Comparison of ENCODE assay signal across 8 cellular contexts in the genomic region with DNA sequence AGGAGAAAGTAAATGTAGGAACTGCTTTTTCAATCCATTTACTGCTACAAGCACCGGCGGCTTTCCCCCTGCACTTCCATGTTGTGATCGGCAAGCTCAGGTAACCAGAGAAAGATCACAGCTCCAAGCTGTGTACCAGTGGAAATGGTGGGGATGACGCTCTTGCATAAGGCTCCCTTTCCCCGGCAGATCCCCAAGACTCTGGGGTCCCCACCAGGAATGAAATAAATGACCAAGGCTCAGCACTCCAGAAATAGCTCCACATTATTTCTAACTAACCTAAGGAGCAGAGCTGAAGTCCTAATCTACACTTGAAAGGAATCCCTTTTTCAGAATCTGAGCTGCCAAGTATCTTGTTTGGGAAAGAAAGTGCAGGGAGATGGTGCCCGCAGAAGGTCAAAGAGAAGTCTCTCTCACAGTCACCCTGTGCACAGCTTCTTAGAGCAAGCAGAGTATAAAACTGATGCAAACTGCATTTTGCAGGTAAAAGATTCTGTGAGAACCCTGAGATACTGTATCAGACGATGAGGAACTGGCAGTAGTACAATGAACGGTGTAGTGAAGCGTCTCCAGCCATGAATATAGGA. TPM values are rescaled to one million over a fixed set of nuclear protein-coding genes. Genes with fewer than 3 reads are reported as not detected.
DNase-seq lines count a peak whose midpoint lies in the region; ATAC-seq and TF ChIP-seq lines count a peak whose summit lies in the region.

No MANE protein-coding gene starts in this region.

- H3K27me3 ChIP-seq in ascending aorta (no peaks in the 10 kb centered on the region), lower lobe of right lung (ENCODE audit: low read depth) (no peaks in the 10 kb centered on the region), vagina (no peaks in the 10 kb centered on the region)

- no peak for ATAC-seq in lower lobe of right lung

- intact Hi-C loops in ascending aorta (cut with DNase I) (no loop called here), lower lobe of right lung (cut with DNase I) (no loop called here), vagina (cut with DNase I) (no loop called here)

- TF ChIP-seq POLR2A in vagina (IDR thresholded peaks at IDR 0.05): no peak

- no peaks in the 10 kb centered on the region for H3K9me3 ChIP-seq in ascending aorta
- H3K9me3 ChIP-seq in lower lobe of right lung: no peaks in the 10 kb centered on the region
- no peaks in the 10 kb centered on the region for H3K9me3 ChIP-seq in vagina

- TF ChIP-seq CTCF in ascending aorta (IDR thresholded peaks at IDR 0.05) (no peak), lower lobe of right lung (IDR thresholded peaks at IDR 0.05) (no peak), vagina (IDR thresholded peaks at IDR 0.05) (no peak)

- peak overlapping the region; percentile 76 to 88 for H3K27ac ChIP-seq in ascending aorta
- peak overlapping the region; percentile 74 for H3K27ac ChIP-seq in lower lobe of right lung
- H3K27ac ChIP-seq in vagina: peak overlapping the region; percentile 56

- DNase-seq in HT-29 (ENCODE audit: low spot score) (peak; percentile 31), ascending aorta (ENCODE audit: low spot score in 2 of 2) (no peak), lower lobe of right lung (no peak), vagina (ENCODE audit: extremely low spot score in 2 of 2) (no peak), SKM-1 (lab: John Stamatoyannopoulos, UW; ENCODE audit: unreplicated experiment) (no peak), NCI-H2107 treated with DMSO at 0.1 percent for 48 hours (lab: John Stamatoyannopoulos, UW; ENCODE audit: unreplicated experiment) (no peak), cerebellar cortex (ENCODE audit: low spot score) (no peak)

- H3K4me1 ChIP-seq in ascending aorta: peaks cover 16 to 42% of the 10 kb centered on the region in 2 donors
- H3K4me1 ChIP-seq in lower lobe of right lung: peaks cover 84% of the 10 kb centered on the region
- H3K4me1 ChIP-seq in vagina: peaks cover 57% of the 10 kb centered on the region

- no peaks in the 10 kb centered on the region for H3K36me3 ChIP-seq in ascending aorta
- H3K36me3 ChIP-seq in lower lobe of right lung: peaks cover 11% of the 10 kb centered on the region
- no peaks in the 10 kb centered on the region for H3K36me3 ChIP-seq in vagina

- H3K4me3 ChIP-seq in GM08714 (ENCODE audit: low read length) (peak overlapping the region; percentile 66), ascending aorta (peak overlapping the region; percentile 68 to 78), lower lobe of right lung (peak overlapping the region; percentile 62), vagina (peak overlapping the region; percentile 57 to 72)

RNA-seq across cellular contexts. Expression of a gene that starts 11.1 kb away (rescaled TPM):
- 135 and 169 TPM in 2 replicates for total RNA-seq in HT-29 (2014; rRNA removed; shearing (Covaris generic))
- 65.7 TPM for total RNA-seq in ascending aorta
- 181 TPM for total RNA-seq in lower lobe of right lung
- 71.9 TPM for total RNA-seq in vagina
